In genomic region chr2:148645925-148646559, GRCh38 we compare ENCODE assay signal across 7 cellular contexts. TPM values are rescaled to one million over a fixed set of nuclear protein-coding genes. Genes with fewer than 3 reads are reported as not detected.
DNase-seq lines count a peak whose midpoint lies in the region; ATAC-seq, FAIRE-seq and TF ChIP-seq lines count a peak whose summit lies in the region.

No MANE protein-coding gene starts in this region.

- H3K27me3 ChIP-seq in brain microvascular endothelial cell (replicated peaks) (no peaks in the 10 kb centered on the region), small intestine (ENCODE audit: control insufficient read depth in 2 of 2, insufficient read depth in 2 of 2, low read length in 2 of 2) (no peaks in the 10 kb centered on the region)

- FAIRE-seq in small intestine (lab: Jason Lieb, UNC) = no peak

- WGBS in small intestine, 3 donors = 1 to 6% (median 3%) methylated on average over 13 of the region's 13 CpGs

- peak overlapping the region; percentile 96 for H3K4me3 Mint-ChIP-seq in T-helper 1 cell treated with Interleukin-12 subunit alpha and Interleukin-12 subunit beta and Interleukin-4 antibody, amounts not matched to agents 30 μg/mL and 1 μg/mL, for 36 hours

- H3K9me3 Mint-ChIP-seq in T-helper 1 cell treated with Interleukin-12 subunit alpha and Interleukin-12 subunit beta and Interleukin-4 antibody, amounts not matched to agents 30 μg/mL and 1 μg/mL, for 36 hours = no peaks in the 10 kb centered on the region

- H3K36me3 Mint-ChIP-seq in T-helper 1 cell treated with Interleukin-12 subunit alpha and Interleukin-12 subunit beta and Interleukin-4 antibody, amounts not matched to agents 30 μg/mL and 1 μg/mL, for 36 hours (ENCODE audit: low read depth) = peaks cover 9% of the 10 kb centered on the region

- H3K27me3 Mint-ChIP-seq in T-helper 1 cell treated with Interleukin-12 subunit alpha and Interleukin-12 subunit beta and Interleukin-4 antibody, amounts not matched to agents 30 μg/mL and 1 μg/mL, for 36 hours (ENCODE audit: low read depth) = peaks cover 19% of the 10 kb centered on the region

- peak overlapping the region; percentile 97 for H3K27ac ChIP-seq in brain microvascular endothelial cell
- peak overlapping the region; percentile 89 to 100 for H3K27ac ChIP-seq in small intestine (ENCODE audit: low read depth in 1 of 2, low read length in 1 of 2)

- in situ Hi-C loops in GM13977 (cut with MboI; ENCODE audit: low pct_unique_long_range_greater_than_20kb, low sequenced_read_pairs, unreplicated experiment) (no loop called here), brain microvascular endothelial cell (cut with HindIII; ENCODE audit: low pct_ligation_motif_present, low sequenced_read_pairs) (no loop called here)

- no peaks in the 10 kb centered on the region for H3K36me3 ChIP-seq in brain microvascular endothelial cell (replicated peaks)
- no peaks in the 10 kb centered on the region for H3K36me3 ChIP-seq in small intestine (ENCODE audit: control insufficient read depth in 2 of 2, insufficient read depth in 2 of 2, low read length in 2 of 2)

- H3K9me3 ChIP-seq in iPS-18c (ENCODE audit: control insufficient read depth, insufficient read depth, low read length) (no peaks in the 10 kb centered on the region), small intestine (ENCODE audit: control insufficient read depth, low read depth) (no peaks in the 10 kb centered on the region)

- peak; percentile 35 for ATAC-seq in HG02759 (IDR thresholded peaks at IDR 0.05; ENCODE audit: unreplicated experiment)

- H3K27ac Mint-ChIP-seq in T-helper 1 cell treated with Interleukin-12 subunit alpha and Interleukin-12 subunit beta and Interleukin-4 antibody, amounts not matched to agents 30 μg/mL and 1 μg/mL, for 36 hours = peak overlapping the region; percentile 94

- peaks cover 32% of the 10 kb centered on the region for H3K4me1 Mint-ChIP-seq in T-helper 1 cell treated with Interleukin-12 subunit alpha and Interleukin-12 subunit beta and Interleukin-4 antibody, amounts not matched to agents 30 μg/mL and 1 μg/mL, for 36 hours (ENCODE audit: low read depth)

- DNase-seq in GM13977 (ENCODE audit: low spot score) (peak; percentile 81), NCI-H1105 (lab: John Stamatoyannopoulos, UW) (peak; percentile 20), brain microvascular endothelial cell (peak; percentile 89), small intestine (peak; percentile 95)

- peak overlapping the region; percentile 94 for H3K4me3 ChIP-seq in brain microvascular endothelial cell (ENCODE audit: low read depth, low read length)
- peak overlapping the region; percentile 98 for H3K4me3 ChIP-seq in iPS-18c (ENCODE audit: insufficient read depth, low read depth, low read length)
- peak overlapping the region; percentile 88 to 95 for H3K4me3 ChIP-seq in small intestine (ENCODE audit: low read depth in 1 of 2, low read length in 2 of 2)

- peaks cover 0 to 6% of the 10 kb centered on the region in 2 donors for H3K4me1 ChIP-seq in small intestine (ENCODE audit: control insufficient read depth in 2 of 2, insufficient read depth in 1 of 2, low read depth in 1 of 2, low read length in 1 of 2)

- TF ChIP-seq CTCF in GM13977 (IDR thresholded peaks at IDR 0.05; ENCODE audit: extremely low read depth, insufficient read depth, missing control alignments) (no peak), brain microvascular endothelial cell (IDR thresholded peaks at IDR 0.05; ENCODE audit: low read depth, low read length, missing control alignments) (no peak)

RNA-seq across cellular contexts. Expression of gene EPC2, which starts 1.5 kb away (rescaled TPM):
- 1 to 10 TPM; 7.2 to 9.0 (median 7.8) TPM for polyA plus RNA-seq in small intestine

Comparison
In these comparisons a context has a peak if more than half of its experiments do, and no peak if none do; other contexts are left out.
1. Peak in every context shown above with its lines: DNase-seq, ATAC-seq, H3K4me3 ChIP-seq and H3K27ac ChIP-seq.
2. DNase-seq: peak in every context shown above with its lines; median percentile 95 in small intestine; 89 in brain microvascular endothelial cell; 81 in GM13977; 20 in NCI-H1105.